In the genomic region with DNA sequence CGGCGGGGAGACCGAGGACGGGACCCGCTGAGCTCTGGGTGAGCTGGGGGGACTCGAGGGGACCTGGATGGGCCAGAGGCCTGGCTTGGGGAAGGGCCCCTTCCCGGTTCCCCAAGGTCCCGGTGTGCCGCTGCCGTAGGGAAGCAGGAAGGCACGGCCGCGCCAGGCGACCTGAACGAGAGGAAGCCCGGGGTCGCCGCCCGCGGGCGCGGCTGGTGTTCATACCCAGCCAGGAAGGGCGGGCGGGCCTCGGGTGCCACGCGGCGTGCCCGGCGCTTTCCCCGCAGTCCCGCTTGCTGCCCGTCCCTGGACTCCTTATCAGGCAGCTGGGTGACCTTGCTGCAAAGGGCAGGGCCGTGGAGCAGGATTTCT, we compare ENCODE assay signal across 8 cellular contexts. TPM values are rescaled to one million over a fixed set of nuclear protein-coding genes. Genes with fewer than 3 reads are reported as not detected.
DNase-seq lines count a peak whose midpoint lies in the region; ATAC-seq and TF ChIP-seq lines count a peak whose summit lies in the region.

No MANE protein-coding gene starts in this region.

- no peaks in the 10 kb centered on the region for H3K36me3 Mint-ChIP-seq in dendritic cell treated with granulocyte-macrophage colony-stimulating factor and Interleukin-4, amounts not matched to agents 40 ng/mL and 50 ng/mL, for 4 days (ENCODE audit: low read depth)
- no peaks in the 10 kb centered on the region for H3K36me3 Mint-ChIP-seq in naive thymus-derived CD4-positive, alpha-beta T cell

- H3K27ac ChIP-seq in Peyer's patch: peak overlapping the region in 3 of 4 donors; percentile 22 to 71 (median 57)
- H3K27ac ChIP-seq in naive thymus-derived CD4-positive, alpha-beta T cell (ENCODE audit: low read depth, low read length): peak overlapping the region; percentile 61

- TF ChIP-seq POLR2A in Peyer's patch (IDR thresholded peaks at IDR 0.05): no peak

- H3K9me3 Mint-ChIP-seq in dendritic cell treated with granulocyte-macrophage colony-stimulating factor and Interleukin-4, amounts not matched to agents 40 ng/mL and 50 ng/mL, for 4 days: no peaks in the 10 kb centered on the region
- no peaks in the 10 kb centered on the region for H3K9me3 Mint-ChIP-seq in naive thymus-derived CD4-positive, alpha-beta T cell

- H3K4me3 Mint-ChIP-seq in dendritic cell treated with granulocyte-macrophage colony-stimulating factor and Interleukin-4, amounts not matched to agents 40 ng/mL and 50 ng/mL, for 4 days: peak overlapping the region; percentile 55
- peak overlapping the region; percentile 30 to 80 (median 70) for H3K4me3 Mint-ChIP-seq in naive thymus-derived CD4-positive, alpha-beta T cell

- H3K36me3 ChIP-seq in Peyer's patch: no peaks in the 10 kb centered on the region
- H3K36me3 ChIP-seq in naive thymus-derived CD4-positive, alpha-beta T cell (ENCODE audit: control insufficient read depth in 2 of 3, insufficient read depth in 3 of 3, low read length in 3 of 3): no peaks in the 10 kb centered on the region

- H3K4me1 Mint-ChIP-seq in dendritic cell treated with granulocyte-macrophage colony-stimulating factor and Interleukin-4, amounts not matched to agents 40 ng/mL and 50 ng/mL, for 4 days (ENCODE audit: low read depth): peaks cover 15% of the 10 kb centered on the region
- H3K4me1 Mint-ChIP-seq in naive thymus-derived CD4-positive, alpha-beta T cell: peaks cover 0 to 17% (median 7%) of the 10 kb centered on the region in 7 donors

- no peak for TF ChIP-seq CTCF in Peyer's patch (IDR thresholded peaks at IDR 0.05)

- POLR2A ChIA-PET in naive thymus-derived CD4-positive, alpha-beta T cell (lab: Charles Lee): interaction anchor here (0.7 to 3.0 kb wide), 7 partner anchors 36 to 297 kb away, joined by 3 to 19 read pairs (median 6); a partner anchor contains a TSS

- peak; percentile 50 to 67 (median 55) for DNase-seq in Peyer's patch
- DNase-seq in naive thymus-derived CD4-positive, alpha-beta T cell: peak in 6 of 9 donors; percentile 21 to 40 (median 36)
- no peak for DNase-seq in inferior parietal cortex (ENCODE audit: extremely low spot score)
- DNase-seq in NCI-H446 treated with DMSO at 0.1 percent for 48 hours (lab: John Stamatoyannopoulos, UW): no peak
- DNase-seq in RKO (ENCODE audit: low spot score): no peak
- DNase-seq in GDM1 (lab: John Stamatoyannopoulos, UW): no peak

- peak overlapping the region; percentile 43 to 58 (median 58) for H3K4me3 ChIP-seq in Peyer's patch
- H3K4me3 ChIP-seq in naive thymus-derived CD4-positive, alpha-beta T cell (ENCODE audit: low read length): peak overlapping the region; percentile 75

- intact Hi-C loops in dendritic cell treated with granulocyte-macrophage colony-stimulating factor and Interleukin-4, amounts not matched to agents 40 ng/mL and 50 ng/mL, for 4 days (cut with micrococcal nuclease): loop anchor here (2.0 kb wide), 2 partner anchors 72 to 202 kb away; no protein-coding TSS in a partner anchor
- intact Hi-C loops in naive thymus-derived CD4-positive, alpha-beta T cell (cut with micrococcal nuclease): loop anchor here (1.0 to 5.0 kb wide), 14 partner anchors 37 to 333 kb away; a partner anchor contains a TSS

- H3K27ac Mint-ChIP-seq in dendritic cell treated with granulocyte-macrophage colony-stimulating factor and Interleukin-4, amounts not matched to agents 40 ng/mL and 50 ng/mL, for 4 days: peak overlapping the region; percentile 56
- H3K27ac Mint-ChIP-seq in naive thymus-derived CD4-positive, alpha-beta T cell: peak overlapping the region in 3 of 9 donors; percentile 33 to 52 (median 39)

- CTCF ChIA-PET in naive thymus-derived CD4-positive, alpha-beta T cell (lab: Charles Lee): interaction anchor here (0.8 to 2.0 kb wide), 5 partner anchors 20 to 190 kb away, joined by 3 to 8 read pairs (median 4); a partner anchor contains a TSS

- H3K27me3 ChIP-seq in Peyer's patch: no peaks in the 10 kb centered on the region
- H3K27me3 ChIP-seq in naive thymus-derived CD4-positive, alpha-beta T cell (ENCODE audit: control insufficient read depth in 2 of 2, insufficient read depth in 2 of 2, low read length in 2 of 2): no peaks in the 10 kb centered on the region

- H3K9me3 ChIP-seq in Peyer's patch: no peaks in the 10 kb centered on the region
- no peaks in the 10 kb centered on the region for H3K9me3 ChIP-seq in naive thymus-derived CD4-positive, alpha-beta T cell (ENCODE audit: control insufficient read depth in 2 of 3, low read length in 3 of 3)

- ATAC-seq in GM19328 (IDR thresholded peaks at IDR 0.05; ENCODE audit: unreplicated experiment): peak; percentile 3
- ATAC-seq in naive thymus-derived CD4-positive, alpha-beta T cell: no peak

- peaks cover 0 to 6% (median 2%) of the 10 kb centered on the region in 4 donors for H3K4me1 ChIP-seq in Peyer's patch
- no peaks in the 10 kb centered on the region for H3K4me1 ChIP-seq in naive thymus-derived CD4-positive, alpha-beta T cell (ENCODE audit: control insufficient read depth in 2 of 2, insufficient read depth in 2 of 2, low read length in 2 of 2)

- H3K27me3 Mint-ChIP-seq in dendritic cell treated with granulocyte-macrophage colony-stimulating factor and Interleukin-4, amounts not matched to agents 40 ng/mL and 50 ng/mL, for 4 days: peaks cover 26% of the 10 kb centered on the region
- peaks cover 0 to 14% (median 0%) of the 10 kb centered on the region in 5 donors for H3K27me3 Mint-ChIP-seq in naive thymus-derived CD4-positive, alpha-beta T cell

RNA-seq across cellular contexts. Expression of a gene that starts 38.0 kb away (rescaled TPM):
- total RNA-seq in Peyer's patch: 10 to 100 TPM in 2 of 4 donors, 1 to 10 TPM in 2; 6.5 to 12.4 (median 9.9) TPM
- total RNA-seq in naive thymus-derived CD4-positive, alpha-beta T cell: 10 to 100 TPM; 11.2 to 16.1 (median 14.3) TPM
- polyA plus RNA-seq in naive thymus-derived CD4-positive, alpha-beta T cell: 1 to 10 TPM in 1 of 2 donors, under 1 TPM in 1; 0.76 to 3.8 TPM

Comparison
In these comparisons a context has a peak if more than half of its experiments do, and no peak if none do; other contexts are left out.
1. DNase-seq: peak in Peyer's patch (3 of 3) and naive thymus-derived CD4-positive, alpha-beta T cell (6 of 9); none in inferior parietal cortex (single experiment), NCI-H446 treated with DMSO at 0.1 percent for 48 hours (single experiment), RKO (single experiment) and GDM1 (single experiment).